ENCODE assay signal across 10 cellular contexts in the genomic region with DNA sequence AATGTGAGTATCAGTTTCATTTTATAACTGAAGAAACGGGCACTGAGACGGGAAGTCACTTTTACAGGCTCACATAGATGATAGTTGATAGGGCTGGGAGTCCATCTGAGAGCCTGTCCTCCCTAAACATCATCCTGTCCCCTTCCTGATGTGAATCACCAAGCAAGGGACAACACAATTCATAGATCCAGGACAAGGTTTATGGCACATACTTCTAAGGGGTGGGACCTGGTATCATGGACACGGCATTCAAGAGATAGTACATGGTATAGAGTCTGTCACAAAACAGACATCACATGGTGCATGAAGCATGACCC. TPM values are rescaled to one million over a fixed set of nuclear protein-coding genes. Genes with fewer than 3 reads are reported as not detected.
DNase-seq lines count a peak whose midpoint lies in the region; ATAC-seq, FAIRE-seq and TF ChIP-seq lines count a peak whose summit lies in the region.
"Had no signal": no experiment of that assay in that cellular context is flagged by ENCODE, and none has a peak within 500 bp of the region (broad histone marks: within the 10 kb centered on the region; RNA-seq: fewer than 3 reads in every experiment).

No MANE protein-coding gene starts in this region.

- FAIRE-seq in urothelium cell line (lab: Jason Lieb, UNC), result no peak

- CTCF ChIA-PET in CD8-positive, alpha-beta memory T cell (lab: Charles Lee), result no interaction called here

- in situ Hi-C loops in gastrocnemius medialis (cut with MboI; ENCODE audit: low sequenced_read_pairs in 4 of 4), result loop anchor here in 1 of 4 donors (10.0 kb wide), 1 partner anchor 76 kb away; no protein-coding TSS in a partner anchor

- intact Hi-C loops in left colon (cut with DNase I, micrococcal nuclease) (no loop called here), gastrocnemius medialis (cut with DNase I; ENCODE audit: low total_unique reads) (loop anchor here (5.0 kb wide), 1 partner anchor 449 kb away; no protein-coding TSS in a partner anchor)

- ATAC-seq in left colon (peak; percentile 53), gastrocnemius medialis (peak in 1 of 2 donors; percentile 2), GM21529 (IDR thresholded peaks at IDR 0.05; ENCODE audit: unreplicated experiment) (no peak)

- peak overlapping the region; percentile 80 for H3K27ac ChIP-seq in CD8-positive, alpha-beta memory T cell (ENCODE audit: low read depth, low read length)
- H3K27ac ChIP-seq in angular gyrus (ENCODE audit: low read depth, low read length), result peak overlapping the region; percentile 95
- peak overlapping the region; percentile 91 to 98 (median 94) for H3K27ac ChIP-seq in gastrocnemius medialis

- no peaks in the 10 kb centered on the region for H3K4me1 ChIP-seq in CD8-positive, alpha-beta memory T cell (ENCODE audit: insufficient read depth, low read length)
- H3K4me1 ChIP-seq in gastrocnemius medialis, result peaks cover 66 to 82% of the 10 kb centered on the region in 2 donors

- TF ChIP-seq POLR2A in gastrocnemius medialis (IDR thresholded peaks at IDR 0.05), result no peak

- no peak overlapping the region for H3K27ac Mint-ChIP-seq in CD8-positive, alpha-beta memory T cell

- H3K36me3 Mint-ChIP-seq in CD8-positive, alpha-beta memory T cell, result peaks cover 0 to 2% (median 0%) of the 10 kb centered on the region in 3 donors

- DNase-seq in CD8-positive, alpha-beta memory T cell, result no peak
- DNase-seq in left colon (no peak), gastrocnemius medialis (no peak), GDM1 (lab: John Stamatoyannopoulos, UW) (no peak), urothelium cell line (ENCODE audit: low spot score) (no peak), medulla oblongata (ENCODE audit: extremely low spot score) (no peak)
- DNase-seq: activated CD4-positive, alpha-beta T cell treated with anti-CD3 and anti-CD28 coated beads for 4 hours; NCI-H1417 had no signal

- POLR2A ChIA-PET in CD8-positive, alpha-beta memory T cell (lab: Charles Lee), result no interaction called here

- no peaks in the 10 kb centered on the region for H3K27me3 ChIP-seq in CD8-positive, alpha-beta memory T cell (ENCODE audit: insufficient read depth, low read length, poor library complexity, severe bottlenecking)
- H3K27me3 ChIP-seq in gastrocnemius medialis, result no peaks in the 10 kb centered on the region

- H3K9me3 Mint-ChIP-seq in CD8-positive, alpha-beta memory T cell, result no peaks in the 10 kb centered on the region

- no peak overlapping the region for H3K4me3 Mint-ChIP-seq in CD8-positive, alpha-beta memory T cell

- TF ChIP-seq CTCF in gastrocnemius medialis (IDR thresholded peaks at IDR 0.05 in 4 of 5, conservative IDR thresholded peaks at IDR 0.05 in 1 of 5), result no peak

- H3K36me3 ChIP-seq in CD8-positive, alpha-beta memory T cell (ENCODE audit: insufficient read depth, low read length), result no peaks in the 10 kb centered on the region
- no peaks in the 10 kb centered on the region for H3K36me3 ChIP-seq in gastrocnemius medialis

- no peaks in the 10 kb centered on the region for H3K9me3 ChIP-seq in CD8-positive, alpha-beta memory T cell (ENCODE audit: low read length)
- H3K9me3 ChIP-seq in gastrocnemius medialis, result no peaks in the 10 kb centered on the region

- no peak overlapping the region for H3K4me3 ChIP-seq in CD8-positive, alpha-beta memory T cell (ENCODE audit: low read length)
- no peak overlapping the region for H3K4me3 ChIP-seq in gastrocnemius medialis

- H3K27me3 Mint-ChIP-seq in CD8-positive, alpha-beta memory T cell, result no peaks in the 10 kb centered on the region

- H3K4me1 Mint-ChIP-seq in CD8-positive, alpha-beta memory T cell, result no peaks in the 10 kb centered on the region

RNA-seq across cellular contexts. Expression of a gene that starts 20.6 kb away (rescaled TPM):
- 1 to 10 TPM; 4.1 to 4.2 TPM for total RNA-seq in CD8-positive, alpha-beta memory T cell
- polyA plus RNA-seq in CD8-positive, alpha-beta memory T cell, result 6.3 TPM
- 100 to 1,000 TPM; 404 to 854 TPM for total RNA-seq in left colon
- 100 to 1,000 TPM; 487 to 785 (median 662) TPM for total RNA-seq in gastrocnemius medialis

Comparison
In these comparisons a context has a peak if more than half of its experiments do, and no peak if none do; other contexts are left out.
1. RNA of a gene that starts 20.6 kb away (total RNA-seq): 404 to 854 TPM in left colon and 487 to 785 TPM in gastrocnemius medialis; 4.1 to 4.2 TPM in CD8-positive, alpha-beta memory T cell; every median in the first group is over 10 times any median in the second.
2. Peak in every context shown above with its lines, with median percentiles within 50 percentile points of each other: H3K27ac ChIP-seq.